In the genomic region with DNA sequence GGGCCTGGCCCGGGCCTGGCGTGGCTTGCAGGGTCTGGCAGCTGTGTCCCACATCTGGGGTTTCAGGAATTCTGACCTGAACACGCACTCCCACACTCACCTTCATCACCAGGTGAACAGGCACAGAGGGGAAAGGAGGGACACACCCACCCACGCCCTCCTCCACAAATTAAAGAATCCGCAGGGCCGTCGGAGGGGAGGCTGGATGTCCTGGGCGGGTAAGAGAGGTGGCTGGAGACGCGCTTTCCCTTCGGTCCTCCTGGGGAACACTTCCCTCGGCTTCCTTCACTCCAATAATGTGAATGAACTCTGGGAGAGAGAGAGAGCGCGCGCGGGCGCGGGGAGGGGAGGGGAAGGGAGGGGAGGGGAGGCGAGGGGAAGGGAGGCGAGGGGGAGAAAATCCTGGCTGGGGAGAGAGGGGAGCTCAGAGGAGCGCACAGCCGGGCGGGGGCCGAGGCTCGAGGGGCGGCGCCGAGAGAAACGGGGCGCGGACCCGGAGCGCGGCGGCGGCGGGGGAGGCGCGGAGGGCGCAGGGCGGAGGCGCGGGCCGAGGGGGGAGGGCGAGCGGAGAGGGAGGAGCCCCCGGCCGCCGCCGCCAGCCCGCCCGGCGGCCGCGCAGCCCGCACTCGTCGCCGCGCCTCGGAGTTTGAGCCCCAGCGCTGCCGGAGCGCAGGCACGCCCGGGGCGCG, we compare ENCODE assay signal across 8 cellular contexts. TPM values are rescaled to one million over a fixed set of nuclear protein-coding genes. Genes with fewer than 3 reads are reported as not detected.
A peak's percentile ranks its signal among the peaks of the same experiment; 100 is the strongest.
DNase-seq lines count a peak whose midpoint lies in the region; ATAC-seq, FAIRE-seq and TF ChIP-seq lines count a peak whose summit lies in the region.

A gene (plus strand): TSS at position 625 of the 689 bp plus-strand sequence. CDS start 205 bp downstream, outside the sequence.

- H3K27me3 ChIP-seq in mesenchymal stem cell (ENCODE audit: control insufficient read depth in 1 of 2, insufficient read depth in 1 of 2, low read length in 2 of 2), result peaks cover 72 to 79% of the 10 kb centered on the region in 2 experiments

- H2BK15ac ChIP-seq in mesenchymal stem cell (ENCODE audit: low read depth, poor library complexity, severe bottlenecking), result no peak within 1 kb of the TSS

- H3K27ac ChIP-seq in A549, result peak within 1 kb of the TSS; percentile 65 to 78
- no peak within 1 kb of the TSS for H3K27ac ChIP-seq in mesenchymal stem cell (ENCODE audit: low read length, poor library complexity, severe bottlenecking)

- no peak within 1 kb of the TSS for H4K91ac ChIP-seq in mesenchymal stem cell (ENCODE audit: low read length)

- H3K4me3 ChIP-seq in A549 (peak within 1 kb of the TSS; percentile 65), mesenchymal stem cell (ENCODE audit: insufficient read depth in 1 of 2, low read depth in 1 of 2, low read length in 2 of 2) (peak within 1 kb of the TSS; percentile 41 to 55)

- H3K4ac ChIP-seq in mesenchymal stem cell (ENCODE audit: low read depth in 1 of 2, low read length in 2 of 2), result no peak within 1 kb of the TSS

- no peak within 1 kb of the TSS for H2BK5ac ChIP-seq in mesenchymal stem cell (ENCODE audit: low read depth, low read length, poor library complexity, severe bottlenecking)

- no peak for TF ChIP-seq EP300 in A549 (IDR thresholded peaks at IDR 0.05)

- no peak within 1 kb of the TSS for H2AK5ac ChIP-seq in mesenchymal stem cell (ENCODE audit: low read length, severe bottlenecking)

- H3K79me1 ChIP-seq in mesenchymal stem cell (replicated peaks; ENCODE audit: low read length, poor library complexity, severe bottlenecking), result no peaks in the 10 kb centered on the region

- H2BK12ac ChIP-seq in mesenchymal stem cell (ENCODE audit: low read length in 2 of 2), result no peak within 1 kb of the TSS

- H3K23ac ChIP-seq in mesenchymal stem cell (ENCODE audit: low read length in 2 of 2), result peak within 1 kb of the TSS in 1 of 2 experiments; percentile 63

- H3K36me3 ChIP-seq in mesenchymal stem cell (ENCODE audit: control insufficient read depth in 1 of 2, insufficient read depth in 2 of 2, low read depth in 1 of 2, low read length in 2 of 2), result no peaks in the 10 kb centered on the region

- peak within 1 kb of the TSS; percentile 17 to 96 (median 87) for H3K27ac Mint-ChIP-seq in brain

- H3K14ac ChIP-seq in mesenchymal stem cell (ENCODE audit: low read length in 2 of 2), result no peak within 1 kb of the TSS

- H3K18ac ChIP-seq in mesenchymal stem cell (ENCODE audit: low read depth in 1 of 2, low read length in 2 of 2), result no peak within 1 kb of the TSS

- ATAC-seq in A549, result peak; percentile 11 to 27; a peak in 2 of 6 replicates

- peaks cover 10% of the 10 kb centered on the region for H3K27me3 Mint-ChIP-seq in brain

- DNase-seq in A549 (ENCODE audit: low read depth in 1 of 2, low spot score in 1 of 2), result no peak
- peak; percentile 53 for DNase-seq in HT-29 (ENCODE audit: low spot score)
- no peak for DNase-seq in mesenchymal stem cell
- DNase-seq in cerebellar cortex (ENCODE audit: low spot score), result no peak
- DNase-seq in NCI-H446 treated with DMSO at 0.1 percent for 48 hours (lab: John Stamatoyannopoulos, UW), result no peak
- DNase-seq in ureter (ENCODE audit: low spot score), result no peak
- no peak for DNase-seq in MV-4-11 (lab: John Stamatoyannopoulos, UW)

- CTCF ChIA-PET in A549 (lab: Yijun Ruan, JAX), result no interaction called here

- H2BK120ac ChIP-seq in mesenchymal stem cell (ENCODE audit: low read depth, low read length), result no peak within 1 kb of the TSS

- H3K9me3 Mint-ChIP-seq in brain, result peaks cover 0 to 6% (median 0%) of the 10 kb centered on the region in 5 experiments

- no peak for TF ChIP-seq CTCF in A549 (IDR thresholded peaks at IDR 0.05)
- TF ChIP-seq CTCF in brain (conservative IDR thresholded peaks at IDR 0.05), result no peak

- H3K9me3 ChIP-seq in A549 (no peaks in the 10 kb centered on the region), mesenchymal stem cell (ENCODE audit: control insufficient read depth, low read length) (no peaks in the 10 kb centered on the region)

- H3K4me1 ChIP-seq in A549 (peaks cover 13% of the 10 kb centered on the region), mesenchymal stem cell (ENCODE audit: control insufficient read depth, insufficient read depth, low read depth, low read length) (peaks cover 19% of the 10 kb centered on the region)

- H3K4me1 Mint-ChIP-seq in brain, result peaks cover 71% of the 10 kb centered on the region

- 54% methylated on average over 12 of the region's 68 CpGs for WGBS in A549 (ENCODE audit: missing lambda C conversion rate)
- 3% methylated on average over 11 of the region's 68 CpGs for WGBS in mesenchymal stem cell

- no peak for FAIRE-seq in A549 (lab: Jason Lieb, UNC)

- H3K9ac ChIP-seq in mesenchymal stem cell (ENCODE audit: low read length), result no peak within 1 kb of the TSS

- peak within 1 kb of the TSS; percentile 86 to 95 (median 90) for H3K4me3 Mint-ChIP-seq in brain

- no peak for TF ChIP-seq RAD21 in A549 (conservative IDR thresholded peaks at IDR 0.05 in 1 of 2, IDR thresholded peaks at IDR 0.05 in 1 of 2)

- H2AFZ ChIP-seq in mesenchymal stem cell (ENCODE audit: low read depth, low read length), result no peak within 1 kb of the TSS

- H3K36me3 Mint-ChIP-seq in brain, result peaks cover 4% of the 10 kb centered on the region

- POLR2A ChIA-PET in A549 (lab: Yijun Ruan, JAX), result no interaction called here

- TF ChIP-seq POLR2A in A549 (IDR thresholded peaks at IDR 0.05; ENCODE audit: low read length), result no peak

- H3K4me2 ChIP-seq in A549, result peak within 1 kb of the TSS; percentile 98
- peak within 1 kb of the TSS; percentile 76 for H3K4me2 ChIP-seq in mesenchymal stem cell (ENCODE audit: low read length, poor library complexity, severe bottlenecking)

- no peak within 1 kb of the TSS for H4K8ac ChIP-seq in mesenchymal stem cell (ENCODE audit: low read length)

TF ChIP-seq in A549, 52 proteins besides CTCF, POLR2A, EP300 and RAD21:
- TF ChIP-seq ZFP36 (IDR thresholded peaks at IDR 0.05; ENCODE audit: borderline replicate concordance, partially characterized antibody), result no peak

RNA-seq across cellular contexts. Expression of the gene that starts here (rescaled TPM):
- polyA plus RNA-seq in A549 (2011; rRNA removed) (6.2 and 6.9 TPM in 2 replicates), A549 (2017; fragmentation: RNase III; extraction: RNeasy Plus Mini Kit Qiagen cat#74134 plus additional on column Dnase treatment) (9.8 to 10.4 TPM (median 10.2 TPM) in 3 replicates), brain (ENCODE audit: insufficient read depth, low read depth, low replicate concordance) (50.9 TPM)
- 12.9 and 18.2 TPM in 2 replicates for polyA plus RNA-seq in A549 (2012; cell fraction: cytosol; rRNA removed)
- polyA plus RNA-seq in A549 (2012; cell fraction: nucleus; rRNA removed), result 13.3 and 13.6 TPM in 2 replicates
- polyA minus RNA-seq in A549 (2011; rRNA and poly(A)+ RNA removed), result 4.2 and 5.7 TPM in 2 replicates
- 6.2 and 6.3 TPM in 2 replicates for total RNA-seq in HT-29 (2014; rRNA removed; shearing (Covaris generic))
- 0.04 TPM for polyA plus RNA-seq in mesenchymal stem cell (2013, experiment 1 of 2)
- polyA plus RNA-seq in mesenchymal stem cell (2013, experiment 2 of 2), result 0.03 TPM
- total RNA-seq in ureter, result 0.57 TPM
